ENCODE assay signal across 16 cellular contexts in the genomic region with DNA sequence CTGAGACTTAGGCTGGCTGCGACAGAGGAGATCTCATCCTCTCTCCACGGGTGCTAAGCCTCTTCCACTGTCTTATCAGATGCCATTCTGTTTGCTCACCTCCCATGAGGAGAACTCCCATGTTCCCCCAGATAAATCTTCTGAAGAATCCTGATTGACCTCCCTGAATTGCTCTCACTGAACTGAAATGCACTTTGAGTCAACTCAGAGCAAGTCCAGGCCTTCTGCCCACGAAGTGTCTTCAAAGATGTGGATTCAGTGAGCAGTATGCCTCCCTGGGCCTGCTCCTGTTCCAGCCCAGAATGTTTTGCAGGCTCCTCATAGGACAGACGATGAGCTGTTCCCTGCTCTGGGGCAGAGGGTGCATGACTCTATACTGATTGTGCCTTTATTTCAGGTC. TPM values are rescaled to one million over a fixed set of nuclear protein-coding genes. Genes with fewer than 3 reads are reported as not detected.
DNase-seq lines count a peak whose midpoint lies in the region; TF ChIP-seq lines count a peak whose summit lies in the region.
"Had no signal": no experiment of that assay in that cellular context is flagged by ENCODE, and none has a peak within 500 bp of the region (broad histone marks: within the 10 kb centered on the region; RNA-seq: fewer than 3 reads in every experiment).

No MANE protein-coding gene starts in this region.

- H3K27me3 Mint-ChIP-seq in osteocyte (ENCODE audit: unreplicated experiment) = no peaks in the 10 kb centered on the region
- H3K27me3 Mint-ChIP-seq: activated CD4-positive, alpha-beta memory T cell treated with anti-CD3 and anti-CD28 coated beads for 36 hours; memory B cell had no signal

- no peaks in the 10 kb centered on the region for H3K79me2 ChIP-seq in MM.1S (ENCODE audit: low read length)

- H3K27me3 ChIP-seq in esophagus muscularis mucosa = no peaks in the 10 kb centered on the region
- H3K27me3 ChIP-seq in MM.1S (replicated peaks; ENCODE audit: insufficient read depth, low read length) = no peaks in the 10 kb centered on the region
- no peaks in the 10 kb centered on the region for H3K27me3 ChIP-seq in colonic mucosa

- no peak overlapping the region for H2AFZ ChIP-seq in MM.1S (ENCODE audit: low read length)

- no peak for TF ChIP-seq POLR2A in esophagus muscularis mucosa (IDR thresholded peaks at IDR 0.05; ENCODE audit: low read depth)

- DNase-seq in AG10803 (ENCODE audit: low read depth) (peak; percentile 75), LHCN-M2 (ENCODE audit: low read depth) (peak; percentile 13), esophagus muscularis mucosa (ENCODE audit: extremely low spot score) (peak; percentile 45), osteocyte (ENCODE audit: extremely low spot score, unreplicated experiment) (peak; percentile 48), MM.1S (no peak), colonic mucosa (no peak), NCI-H2029 treated with DMSO at 0.1 percent for 48 hours (lab: John Stamatoyannopoulos, UW) (no peak), NCI-H748 (lab: John Stamatoyannopoulos, UW; ENCODE audit: unreplicated experiment) (no peak)
- DNase-seq: activated CD4-positive, alpha-beta memory T cell treated with anti-CD3 and anti-CD28 coated beads for 36 hours; amniotic stem cell; cerebellar nuclear complex; glutamatergic neuron; NCI-H2107; NCI-H82 had no signal

- H3K9me2 ChIP-seq in MM.1S (replicated peaks; ENCODE audit: insufficient read depth, low read length) = no peaks in the 10 kb centered on the region

- intact Hi-C loops in esophagus muscularis mucosa (cut with DNase I) (loop anchor here (10.0 kb wide), 1 partner anchor 94 kb away; no protein-coding TSS in a partner anchor), colonic mucosa (cut with DNase I) (loop anchor here (5.0 to 10.0 kb wide), 3 partner anchors 66 to 994 kb away; no protein-coding TSS in a partner anchor)

- H3K4me1 ChIP-seq in esophagus muscularis mucosa (peaks cover 0 to under 1% (median 0%) of the 10 kb centered on the region in 4 donors), MM.1S (ENCODE audit: low read length) (no peaks in the 10 kb centered on the region), colonic mucosa (no peaks in the 10 kb centered on the region)

- WGBS in esophagus muscularis mucosa = 78% methylated on average over 4 of the region's 4 CpGs

- H3K36me3 ChIP-seq in esophagus muscularis mucosa = peaks cover 10 to 86% (median 74%) of the 10 kb centered on the region in 4 donors
- no peaks in the 10 kb centered on the region for H3K36me3 ChIP-seq in MM.1S (replicated peaks; ENCODE audit: insufficient read depth, low read length)
- no peaks in the 10 kb centered on the region for H3K36me3 ChIP-seq in colonic mucosa

- H3K9me3 ChIP-seq in esophagus muscularis mucosa (no peaks in the 10 kb centered on the region), MM.1S (replicated peaks; ENCODE audit: insufficient read depth, low read length) (no peaks in the 10 kb centered on the region), colonic mucosa (no peaks in the 10 kb centered on the region)

- H3K4me1 Mint-ChIP-seq in osteocyte (ENCODE audit: unreplicated experiment) = no peaks in the 10 kb centered on the region

- H3K27ac Mint-ChIP-seq in osteocyte (ENCODE audit: unreplicated experiment) = no peak overlapping the region
- H3K27ac Mint-ChIP-seq: activated CD4-positive, alpha-beta memory T cell treated with anti-CD3 and anti-CD28 coated beads for 36 hours; activated T-helper 1 cell treated with anti-CD3 and anti-CD28 coated beads, Interleukin-12 subunit alpha, Interleukin-12 subunit beta, Interleukin-2, Interleukin-4 antibody, amounts not matched to agents 30 ng/mL and 10 ng/mL and 1 ng/mL, durations not matched to agents 14 hours and 24 hours and 36 hours; memory B cell had no signal

- H3K4me2 ChIP-seq in MM.1S (ENCODE audit: low read depth, low read length) = no peak overlapping the region

- no peaks in the 10 kb centered on the region for H4K20me1 ChIP-seq in MM.1S (ENCODE audit: insufficient read depth, low read length)

- TF ChIP-seq CTCF in AG10803 (conservative IDR thresholded peaks at IDR 0.05; ENCODE audit: low read length) (no peak), esophagus muscularis mucosa (IDR thresholded peaks at IDR 0.05) (no peak), osteocyte (IDR thresholded peaks at IDR 0.05) (no peak), MM.1S (IDR thresholded peaks at IDR 0.05; ENCODE audit: low read length) (no peak), colonic mucosa (IDR thresholded peaks at IDR 0.05) (no peak)

- H3K4me3 Mint-ChIP-seq in osteocyte (ENCODE audit: unreplicated experiment) = no peak overlapping the region
- H3K4me3 Mint-ChIP-seq: activated CD4-positive, alpha-beta memory T cell treated with anti-CD3 and anti-CD28 coated beads for 36 hours; activated T-helper 1 cell treated with anti-CD3 and anti-CD28 coated beads, Interleukin-12 subunit alpha, Interleukin-12 subunit beta, Interleukin-2, Interleukin-4 antibody, amounts not matched to agents 30 ng/mL and 10 ng/mL and 1 ng/mL, durations not matched to agents 14 hours and 24 hours and 36 hours; memory B cell had no signal

- H3K36me3 Mint-ChIP-seq in osteocyte (ENCODE audit: unreplicated experiment) = peaks cover 6% of the 10 kb centered on the region
- H3K36me3 Mint-ChIP-seq: activated CD4-positive, alpha-beta memory T cell treated with anti-CD3 and anti-CD28 coated beads for 36 hours; memory B cell had no signal

- H3K4me3 ChIP-seq in AG10803 (ENCODE audit: low read length) (no peak overlapping the region), esophagus muscularis mucosa (no peak overlapping the region), MM.1S (ENCODE audit: low read length) (no peak overlapping the region), colonic mucosa (no peak overlapping the region)

- TF ChIP-seq EP300 in esophagus muscularis mucosa (IDR thresholded peaks at IDR 0.05) = no peak

- H3F3A ChIP-seq in MM.1S (ENCODE audit: insufficient read depth, low read length) = no peaks in the 10 kb centered on the region

- H3K27ac ChIP-seq in esophagus muscularis mucosa (replicated peaks in 1 of 4) = no peak overlapping the region
- H3K27ac ChIP-seq in MM.1S (ENCODE audit: low read length) = no peak overlapping the region
- H3K27ac ChIP-seq in colonic mucosa = no peak overlapping the region

- H3K9ac ChIP-seq in MM.1S (ENCODE audit: low read length) = no peak overlapping the region
- no peak overlapping the region for H3K9ac ChIP-seq in colonic mucosa (ENCODE audit: low read depth in 2 of 2, low read length in 2 of 2)

- H3K9me3 Mint-ChIP-seq in osteocyte (ENCODE audit: unreplicated experiment) = no peaks in the 10 kb centered on the region
- H3K9me3 Mint-ChIP-seq: activated CD4-positive, alpha-beta memory T cell treated with anti-CD3 and anti-CD28 coated beads for 36 hours; activated T-helper 1 cell treated with anti-CD3 and anti-CD28 coated beads, Interleukin-12 subunit alpha, Interleukin-12 subunit beta, Interleukin-2, Interleukin-4 antibody, amounts not matched to agents 30 ng/mL and 10 ng/mL and 1 ng/mL, durations not matched to agents 14 hours and 24 hours and 36 hours; memory B cell had no signal

RNA-seq across cellular contexts. Expression of gene TUB, which starts 17.4 kb away (rescaled TPM):
- total RNA-seq in LHCN-M2 (2014; rRNA removed) = 4.1 and 5.3 TPM in 2 replicates
- 5.1 TPM for polyA plus RNA-seq in LHCN-M2 (2012)
- total RNA-seq in esophagus muscularis mucosa = 10 to 100 TPM in 2 of 4 donors, 1 to 10 TPM in 2; 8.3 to 18.3 (median 12.1) TPM
- total RNA-seq in osteocyte = 7.8 and 8.7 TPM in 2 replicates
- 1 to 10 TPM; 1.2 to 1.4 TPM for total RNA-seq in colonic mucosa

Comparison
In these comparisons a context has a peak if more than half of its experiments do, and no peak if none do; other contexts are left out.
1. DNase-seq: peak in AG10803 (single experiment), LHCN-M2 (single experiment), esophagus muscularis mucosa (single experiment) and osteocyte (single experiment); none in MM.1S (single experiment), colonic mucosa (single experiment), NCI-H2029 treated with DMSO at 0.1 percent for 48 hours (single experiment) and NCI-H748 (single experiment).